1 cellular context compared by ENCODE assay signal in genomic region chr2:101145406-101145805, GRCh38.
TF ChIP-seq lines count a peak whose summit lies in the region.

No MANE protein-coding gene starts in this region.

TF ChIP-seq in H1, 55 proteins besides CTCF, POLR2A, EP300 and RAD21:
- TF ChIP-seq RNF2 (IDR thresholded peaks at IDR 0.05; ENCODE audit: borderline replicate concordance, low read depth, low read length, missing control alignments, poor library complexity, severe bottlenecking) (no peak), ASH2L (IDR thresholded peaks at IDR 0.05; ENCODE audit: low read length) (peak; percentile 61)
